2 cellular contexts compared by ENCODE assay signal in the genomic region with DNA sequence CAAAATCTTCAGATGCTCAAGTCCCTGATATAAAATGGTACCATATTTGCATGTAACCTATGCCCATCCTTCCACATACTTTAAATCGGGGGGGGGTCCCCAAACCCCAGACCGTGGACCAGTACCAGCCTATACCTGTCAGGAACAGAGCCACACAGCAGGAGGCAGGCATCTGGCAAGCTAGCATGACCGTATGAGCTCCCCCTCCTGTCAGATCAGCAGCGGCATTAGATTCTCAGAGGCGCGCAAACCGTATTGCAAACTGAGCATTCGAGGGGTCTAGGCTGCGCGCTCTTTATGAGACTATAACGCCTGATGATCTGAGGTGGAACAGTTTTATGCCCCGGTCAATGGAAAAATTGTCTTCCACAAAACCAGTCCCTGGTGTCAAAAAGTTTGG.
TF ChIP-seq lines count a peak whose summit lies in the region.

No MANE protein-coding gene starts in this region.

TF ChIP-seq in HepG2, 621 proteins besides CTCF, POLR2A, EP300 and RAD21:
- TF ChIP-seq, protein P1, sequence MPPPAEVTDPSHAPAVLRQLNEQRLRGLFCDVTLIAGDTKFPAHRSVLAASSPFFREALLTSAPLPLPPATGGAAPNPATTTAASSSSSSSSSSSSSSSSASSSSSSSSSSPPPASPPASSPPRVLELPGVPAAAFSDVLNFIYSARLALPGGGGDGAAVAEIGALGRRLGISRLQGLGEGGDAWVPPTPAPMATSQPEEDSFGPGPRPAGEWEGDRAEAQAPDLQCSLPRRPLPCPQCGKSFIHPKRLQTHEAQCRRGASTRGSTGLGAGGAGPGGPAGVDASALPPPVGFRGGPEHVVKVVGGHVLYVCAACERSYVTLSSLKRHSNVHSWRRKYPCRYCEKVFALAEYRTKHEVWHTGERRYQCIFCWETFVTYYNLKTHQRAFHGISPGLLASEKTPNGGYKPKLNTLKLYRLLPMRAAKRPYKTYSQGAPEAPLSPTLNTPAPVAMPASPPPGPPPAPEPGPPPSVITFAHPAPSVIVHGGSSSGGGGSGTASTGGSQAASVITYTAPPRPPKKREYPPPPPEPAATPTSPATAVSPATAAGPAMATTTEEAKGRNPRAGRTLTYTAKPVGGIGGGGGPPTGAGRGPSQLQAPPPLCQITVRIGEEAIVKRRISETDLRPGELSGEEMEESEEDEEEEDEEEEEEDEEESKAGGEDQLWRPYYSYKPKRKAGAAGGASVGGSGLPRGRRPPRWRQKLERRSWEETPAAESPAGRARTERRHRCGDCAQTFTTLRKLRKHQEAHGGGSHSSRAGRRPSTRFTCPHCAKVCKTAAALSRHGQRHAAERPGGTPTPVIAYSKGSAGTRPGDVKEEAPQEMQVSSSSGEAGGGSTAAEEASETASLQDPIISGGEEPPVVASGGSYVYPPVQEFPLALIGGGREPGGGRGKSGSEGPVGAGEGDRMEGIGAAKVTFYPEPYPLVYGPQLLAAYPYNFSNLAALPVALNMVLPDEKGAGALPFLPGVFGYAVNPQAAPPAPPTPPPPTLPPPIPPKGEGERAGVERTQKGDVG (CRISPR knock-in tag; IDR thresholded peaks at IDR 0.05; ENCODE audit: borderline replicate concordance): no peak
- TF ChIP-seq KMT2B (CRISPR knock-in tag; IDR thresholded peaks at IDR 0.05): no peak
- TF ChIP-seq, protein P2, sequence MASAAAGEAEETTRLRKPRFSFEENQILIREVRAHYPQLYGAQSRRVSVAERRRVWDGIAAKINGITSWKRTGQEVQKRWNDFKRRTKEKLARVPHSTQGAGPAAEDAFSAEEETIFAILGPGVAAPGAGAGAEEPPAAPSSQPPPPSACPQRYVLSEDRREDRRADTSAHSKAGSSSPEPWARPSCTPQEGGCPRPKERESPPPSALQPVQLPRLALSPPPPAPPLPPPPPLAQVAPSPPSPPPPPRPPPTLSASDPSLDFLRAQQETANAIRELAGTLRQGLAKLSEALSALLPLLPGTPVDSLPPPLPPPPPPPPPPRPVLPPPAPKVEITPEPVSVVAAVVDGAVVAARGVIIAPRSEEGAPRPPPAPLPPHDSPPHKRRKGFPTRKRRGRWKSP (CRISPR knock-in tag; IDR thresholded peaks at IDR 0.05): no peak
- TF ChIP-seq, protein P3, sequence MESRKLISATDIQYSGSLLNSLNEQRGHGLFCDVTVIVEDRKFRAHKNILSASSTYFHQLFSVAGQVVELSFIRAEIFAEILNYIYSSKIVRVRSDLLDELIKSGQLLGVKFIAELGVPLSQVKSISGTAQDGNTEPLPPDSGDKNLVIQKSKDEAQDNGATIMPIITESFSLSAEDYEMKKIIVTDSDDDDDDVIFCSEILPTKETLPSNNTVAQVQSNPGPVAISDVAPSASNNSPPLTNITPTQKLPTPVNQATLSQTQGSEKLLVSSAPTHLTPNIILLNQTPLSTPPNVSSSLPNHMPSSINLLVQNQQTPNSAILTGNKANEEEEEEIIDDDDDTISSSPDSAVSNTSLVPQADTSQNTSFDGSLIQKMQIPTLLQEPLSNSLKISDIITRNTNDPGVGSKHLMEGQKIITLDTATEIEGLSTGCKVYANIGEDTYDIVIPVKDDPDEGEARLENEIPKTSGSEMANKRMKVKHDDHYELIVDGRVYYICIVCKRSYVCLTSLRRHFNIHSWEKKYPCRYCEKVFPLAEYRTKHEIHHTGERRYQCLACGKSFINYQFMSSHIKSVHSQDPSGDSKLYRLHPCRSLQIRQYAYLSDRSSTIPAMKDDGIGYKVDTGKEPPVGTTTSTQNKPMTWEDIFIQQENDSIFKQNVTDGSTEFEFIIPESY (CRISPR knock-in tag; IDR thresholded peaks at IDR 0.05): peak; percentile 45; the same call in 1 of the 2 replicates
- TF ChIP-seq, protein P4, sequence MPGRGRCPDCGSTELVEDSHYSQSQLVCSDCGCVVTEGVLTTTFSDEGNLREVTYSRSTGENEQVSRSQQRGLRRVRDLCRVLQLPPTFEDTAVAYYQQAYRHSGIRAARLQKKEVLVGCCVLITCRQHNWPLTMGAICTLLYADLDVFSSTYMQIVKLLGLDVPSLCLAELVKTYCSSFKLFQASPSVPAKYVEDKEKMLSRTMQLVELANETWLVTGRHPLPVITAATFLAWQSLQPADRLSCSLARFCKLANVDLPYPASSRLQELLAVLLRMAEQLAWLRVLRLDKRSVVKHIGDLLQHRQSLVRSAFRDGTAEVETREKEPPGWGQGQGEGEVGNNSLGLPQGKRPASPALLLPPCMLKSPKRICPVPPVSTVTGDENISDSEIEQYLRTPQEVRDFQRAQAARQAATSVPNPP (CRISPR knock-in tag; IDR thresholded peaks at IDR 0.05): no peak
- TF ChIP-seq POLR2AphosphoS2 (IDR thresholded peaks at IDR 0.05; ENCODE audit: low read depth, low read length): no peak
- TF ChIP-seq, protein P5, sequence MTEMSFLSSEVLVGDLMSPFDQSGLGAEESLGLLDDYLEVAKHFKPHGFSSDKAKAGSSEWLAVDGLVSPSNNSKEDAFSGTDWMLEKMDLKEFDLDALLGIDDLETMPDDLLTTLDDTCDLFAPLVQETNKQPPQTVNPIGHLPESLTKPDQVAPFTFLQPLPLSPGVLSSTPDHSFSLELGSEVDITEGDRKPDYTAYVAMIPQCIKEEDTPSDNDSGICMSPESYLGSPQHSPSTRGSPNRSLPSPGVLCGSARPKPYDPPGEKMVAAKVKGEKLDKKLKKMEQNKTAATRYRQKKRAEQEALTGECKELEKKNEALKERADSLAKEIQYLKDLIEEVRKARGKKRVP (CRISPR knock-in tag; IDR thresholded peaks at IDR 0.05): no peak

TF ChIP-seq in K562, 482 proteins besides CTCF, POLR2A, EP300 and RAD21:
- TF ChIP-seq E2F3 (CRISPR knock-in tag; IDR thresholded peaks at IDR 0.05): no peak
- TF ChIP-seq, protein P3 (CRISPR knock-in tag; IDR thresholded peaks at IDR 0.05): peak; percentile 91
